Comparison of ENCODE assay signal across 17 cellular contexts in genomic region chr1:207965602-207966387, GRCh38. TPM values are rescaled to one million over a fixed set of nuclear protein-coding genes. Genes with fewer than 3 reads are reported as not detected.
DNase-seq lines count a peak whose midpoint lies in the region; ATAC-seq and TF ChIP-seq lines count a peak whose summit lies in the region.
"Had no signal": no experiment of that assay in that cellular context is flagged by ENCODE, and none has a peak within 500 bp of the region (broad histone marks: within the 10 kb centered on the region; RNA-seq: fewer than 3 reads in every experiment).

No MANE protein-coding gene starts in this region.

- ATAC-seq in HCT116 (no peak), gastrocnemius medialis (no peak), HG02623 (IDR thresholded peaks at IDR 0.05; ENCODE audit: unreplicated experiment) (no peak)
- ATAC-seq: A549 had no signal

- H3K9me3 ChIP-seq in HCT116 (ENCODE audit: control insufficient read depth in 1 of 2, insufficient read depth in 1 of 2, low read depth in 1 of 2, low read length in 2 of 2) (no peaks in the 10 kb centered on the region), gastrocnemius medialis (no peaks in the 10 kb centered on the region)
- H3K9me3 ChIP-seq: A549 had no signal

- H3K27me3 Mint-ChIP-seq in activated CD4-positive, alpha-beta T cell treated with anti-CD3 and anti-CD28 coated beads, Interleukin-2, amount 10 ng/mL, durations not matched to agents 24 days and 14 days, result peaks cover 31% of the 10 kb centered on the region

- no peak for TF ChIP-seq POLR2A in HCT116 (IDR thresholded peaks at IDR 0.05; ENCODE audit: borderline replicate concordance, extremely low read depth, insufficient read depth, insufficient read length)
- TF ChIP-seq POLR2A in gastrocnemius medialis (IDR thresholded peaks at IDR 0.05), result no peak

- H3K27ac Mint-ChIP-seq in activated CD4-positive, alpha-beta T cell treated with anti-CD3 and anti-CD28 coated beads, Interleukin-2, amount 10 ng/mL, durations not matched to agents 24 days and 14 days, result no peak overlapping the region
- H3K27ac Mint-ChIP-seq: CD14-positive monocyte had no signal

- H2AFZ ChIP-seq in HCT116 (ENCODE audit: low read depth, low read length, poor library complexity, severe bottlenecking), result no peak overlapping the region

- H3K36me3 Mint-ChIP-seq in activated CD4-positive, alpha-beta T cell treated with anti-CD3 and anti-CD28 coated beads, Interleukin-2, amount 10 ng/mL, durations not matched to agents 24 days and 14 days (ENCODE audit: low read depth), result no peaks in the 10 kb centered on the region
- H3K36me3 Mint-ChIP-seq: CD14-positive monocyte had no signal

- intact Hi-C loops in activated CD4-positive, alpha-beta T cell treated with anti-CD3 and anti-CD28 coated beads, Interleukin-2, amount 10 ng/mL, durations not matched to agents 24 days and 14 days (cut with micrococcal nuclease), result no loop called here
- intact Hi-C loops in HCT116 (cut with micrococcal nuclease) (no loop called here), gastrocnemius medialis (cut with DNase I; ENCODE audit: low total_unique reads) (no loop called here)

- H3K36me3 ChIP-seq in HCT116 (ENCODE audit: control insufficient read depth in 1 of 2, insufficient read depth in 2 of 2, low read length in 2 of 2) (no peaks in the 10 kb centered on the region), gastrocnemius medialis (no peaks in the 10 kb centered on the region)

- no TSS peak for BruUV-seq in HCT116 (replicated peaks; lab: Mats Ljungman, UMichigan)

- no peak overlapping the region for H3K9ac ChIP-seq in HCT116 (ENCODE audit: low read length)

- H3K4me2 ChIP-seq in HCT116 (ENCODE audit: low read length), result no peak overlapping the region
- H3K4me2 ChIP-seq: A549 had no signal

- no peak for TF ChIP-seq RAD21 in HCT116 (IDR thresholded peaks at IDR 0.05; ENCODE audit: low read depth)

- POLR2A ChIA-PET in HCT116 (lab: Charles Lee), result no interaction called here

- H3K79me2 ChIP-seq in HCT116 (ENCODE audit: insufficient read depth, low read length), result no peaks in the 10 kb centered on the region

- TF ChIP-seq CTCF in HCT116 (IDR thresholded peaks at IDR 0.05 in 2 of 3, conservative IDR thresholded peaks at IDR 0.05 in 1 of 3; ENCODE audit: borderline replicate concordance in 1 of 3, insufficient read depth in 1 of 3, low read depth in 2 of 3, low read length in 2 of 3) (no peak), gastrocnemius medialis (IDR thresholded peaks at IDR 0.05 in 4 of 5, conservative IDR thresholded peaks at IDR 0.05 in 1 of 5) (no peak)

- no peak overlapping the region for H3K4me3 Mint-ChIP-seq in activated CD4-positive, alpha-beta T cell treated with anti-CD3 and anti-CD28 coated beads, Interleukin-2, amount 10 ng/mL, durations not matched to agents 24 days and 14 days
- H3K4me3 Mint-ChIP-seq: CD14-positive monocyte had no signal

- DNase-seq in activated CD4-positive, alpha-beta T cell treated with anti-CD3 and anti-CD28 coated beads, Interleukin-2, amount 10 ng/mL, durations not matched to agents 24 days and 14 days, result peak; percentile 50
- no peak for DNase-seq in activated CD4-positive, alpha-beta T cell treated with anti-CD3 and anti-CD28 coated beads, Interleukin-2, amount 50 U/mL, for 1 hour
- DNase-seq in HCT116 (ENCODE audit: low read depth, low spot score) (no peak), astrocyte of the hippocampus (ENCODE audit: low read depth, low spot score) (peak; percentile 9), gastrocnemius medialis (no peak), DMS53 treated with DMSO at 0.1 percent for 48 hours (lab: John Stamatoyannopoulos, UW; ENCODE audit: unreplicated experiment) (no peak)
- no peak for DNase-seq in stimulated activated CD4-positive, alpha-beta T cell treated with anti-CD3 and anti-CD28 coated beads, Interleukin-1b, Interleukin-23, amount 100 ng/mL, for 48 hours
- DNase-seq: Calu3, DMS79 treated with DMSO at 0.1 percent for 48 hours, NCI-H1436 treated with DMSO at 0.1 percent for 48 hours, NCI-H2107, NCI-H446 treated with DMSO at 0.1 percent for 48 hours, SIG-M5 had no signal

- no peaks in the 10 kb centered on the region for H4K20me1 ChIP-seq in HCT116 (ENCODE audit: insufficient read depth)

- no peak overlapping the region for H3K27ac ChIP-seq in HCT116 (ENCODE audit: low read depth, low read length)
- H3K27ac ChIP-seq in gastrocnemius medialis, result peak overlapping the region in 3 of 4 donors; percentile 86 to 97 (median 95)
- H3K27ac ChIP-seq: A549 had no signal

- CTCF ChIA-PET in HCT116 (lab: Charles Lee), result interaction anchor here (1.0 to 3.6 kb wide), 4 partner anchors 69 to 96 kb away, joined by 3 to 69 read pairs (median 33); no protein-coding TSS in a partner anchor

- H3K9me3 Mint-ChIP-seq in activated CD4-positive, alpha-beta T cell treated with anti-CD3 and anti-CD28 coated beads, Interleukin-2, amount 10 ng/mL, durations not matched to agents 24 days and 14 days, result no peaks in the 10 kb centered on the region

- H3K4me1 ChIP-seq in HCT116 (ENCODE audit: control insufficient read depth in 1 of 2, insufficient read depth in 2 of 2, low read length in 2 of 2) (peaks cover 7 to 13% of the 10 kb centered on the region in 2 experiments; a peak in 3 of 4 replicates), gastrocnemius medialis (peaks cover 19 to 28% of the 10 kb centered on the region in 2 donors)

- H3K4me1 Mint-ChIP-seq in activated CD4-positive, alpha-beta T cell treated with anti-CD3 and anti-CD28 coated beads, Interleukin-2, amount 10 ng/mL, durations not matched to agents 24 days and 14 days, result peaks cover 11% of the 10 kb centered on the region

- H3K9me2 ChIP-seq in HCT116 (ENCODE audit: insufficient read depth), result no peaks in the 10 kb centered on the region

- H3K27me3 ChIP-seq in HCT116 (ENCODE audit: insufficient read depth, low read length), result no peaks in the 10 kb centered on the region
- no peaks in the 10 kb centered on the region for H3K27me3 ChIP-seq in gastrocnemius medialis

- in situ Hi-C loops in gastrocnemius medialis (cut with MboI; ENCODE audit: low sequenced_read_pairs in 4 of 4), result loop anchor here in 3 of 4 donors (5.0 to 10.0 kb wide), 2 partner anchors 81 to 83 kb away; no protein-coding TSS in a partner anchor

- RAD21 ChIA-PET in HCT116 (lab: Charles Lee; ENCODE audit: low non-redundant PET in 1 of 2, low total read pairs in 2 of 2, uncharacterized antibody in 2 of 2, unreplicated experiment in 2 of 2), result no interaction called here

- no peak overlapping the region for H3K4me3 ChIP-seq in HCT116 (replicated peaks in 1 of 2; ENCODE audit: low read depth in 1 of 2, low read length in 2 of 2)
- H3K4me3 ChIP-seq in gastrocnemius medialis, result no peak overlapping the region
- H3K4me3 ChIP-seq: A549 had no signal

TF ChIP-seq in HCT116, 20 proteins besides CTCF, POLR2A, EP300 and RAD21:
- TF ChIP-seq ATF3 (IDR thresholded peaks at IDR 0.05), result no peak
- no peak for TF ChIP-seq SP1 (IDR thresholded peaks at IDR 0.05; ENCODE audit: low read depth)
- no peak for TF ChIP-seq ZBTB33 (IDR thresholded peaks at IDR 0.05; ENCODE audit: extremely low read depth, insufficient replicate concordance, low read length)
- peak; percentile 58 for TF ChIP-seq TCF7L2 (IDR thresholded peaks at IDR 0.05; ENCODE audit: borderline replicate concordance, extremely low read depth, insufficient read depth, insufficient read length)

RNA-seq across cellular contexts. Expression of gene CD34, which starts 54.9 kb away (rescaled TPM):
- not detected in 2 replicates for total RNA-seq in activated CD4-positive, alpha-beta T cell treated with anti-CD3 and anti-CD28 coated beads, Interleukin-2, amount 10 ng/mL, durations not matched to agents 24 days and 14 days
- total RNA-seq in HCT116 (2021; ENCODE audit: unreplicated experiment) (0.07 TPM), gastrocnemius medialis (10 to 100 TPM; 13.6 to 31.7 (median 20.7) TPM)
- not detected in 2 replicates for polyA plus RNA-seq in HCT116 (2012)
- total RNA-seq: HT1080 had no signal
- polyA plus RNA-seq: CD14-positive monocyte had no signal

Comparison
In these comparisons a context has a peak if more than half of its experiments do, and no peak if none do; other contexts are left out.
1. DNase-seq: peak in activated CD4-positive, alpha-beta T cell treated with anti-CD3 and anti-CD28 coated beads, Interleukin-2, amount 10 ng/mL, durations not matched to agents 24 days and 14 days (single experiment) and astrocyte of the hippocampus (single experiment); none in activated CD4-positive, alpha-beta T cell treated with anti-CD3 and anti-CD28 coated beads, Interleukin-2, amount 50 U/mL, for 1 hour (single experiment), HCT116 (single experiment), gastrocnemius medialis (0 of 2), stimulated activated CD4-positive, alpha-beta T cell treated with anti-CD3 and anti-CD28 coated beads, Interleukin-1b, Interleukin-23, amount 100 ng/mL, for 48 hours (single experiment) and DMS53 treated with DMSO at 0.1 percent for 48 hours (single experiment).
2. RNA of gene CD34, which starts 54.9 kb away (total RNA-seq): 13.6 to 31.7 TPM in gastrocnemius medialis; 0.07 TPM in HCT116 (single experiment) and not detected in activated CD4-positive, alpha-beta T cell treated with anti-CD3 and anti-CD28 coated beads, Interleukin-2, amount 10 ng/mL, durations not matched to agents 24 days and 14 days; every median in the first group is over 10 times any median in the second.